18 cellular contexts compared by ENCODE assay signal in the genomic region with DNA sequence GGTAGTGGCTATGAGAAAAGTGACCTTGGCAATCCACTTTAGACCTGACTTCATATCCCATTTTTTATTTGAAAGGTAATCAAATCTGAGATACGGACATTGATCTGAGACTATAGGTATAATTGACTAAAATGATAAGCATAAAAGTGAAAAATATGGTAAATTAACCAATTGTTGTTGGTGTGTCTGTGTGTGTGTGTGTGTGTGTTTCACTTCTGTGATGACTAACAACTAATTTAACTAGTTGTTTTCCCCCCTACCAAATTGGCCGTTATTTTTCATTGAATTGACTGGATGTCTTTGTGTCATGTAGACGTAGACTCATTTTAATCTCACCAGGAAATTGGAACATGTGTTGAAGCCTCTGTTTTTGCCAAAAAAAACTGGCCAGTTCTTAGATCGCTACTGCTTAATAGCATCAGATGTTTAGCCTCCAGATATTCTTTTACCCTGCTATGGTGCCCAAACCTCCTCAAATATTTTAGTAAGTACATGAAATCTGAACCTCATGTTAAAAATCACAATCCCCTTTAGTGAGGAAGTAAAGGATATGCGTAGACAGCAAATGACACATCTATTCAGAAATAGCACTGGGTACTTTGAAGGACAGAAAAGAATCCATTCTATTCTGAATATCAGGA.
"Had no signal": no experiment of that assay in that cellular context is flagged by ENCODE, and none has a peak within 500 bp of the region (broad histone marks: within the 10 kb centered on the region; RNA-seq: fewer than 3 reads in every experiment).

No MANE protein-coding gene starts in this region.

- H3K9me3 ChIP-seq: tibial nerve, uterus had no signal

- H3K4me1 Mint-ChIP-seq: activated naive CD8-positive, alpha-beta T cell treated with anti-CD3 and anti-CD28 coated beads for 36 hours; central memory CD8-positive, alpha-beta T cell; natural killer cell; T-helper 17 cell had no signal

- H3K4me3 ChIP-seq: coronary artery, tibial nerve, uterus had no signal

- H3K27ac Mint-ChIP-seq: activated naive CD8-positive, alpha-beta T cell treated with anti-CD3 and anti-CD28 coated beads for 36 hours; activated T-helper 1 cell treated with anti-CD3 and anti-CD28 coated beads, Interleukin-12 subunit alpha, Interleukin-12 subunit beta, Interleukin-2, Interleukin-4 antibody, amounts not matched to agents 30 ng/mL and 10 ng/mL and 1 ng/mL, durations not matched to agents 14 hours and 24 hours and 36 hours; natural killer cell; T-helper 17 cell had no signal

- H3K27me3 Mint-ChIP-seq: central memory CD8-positive, alpha-beta T cell had no signal

- DNase-seq: activated CD4-positive, alpha-beta T cell treated with anti-CD3 and anti-CD28 coated beads for 1 hour; activated CD4-positive, alpha-beta T cell treated with anti-CD3 and anti-CD28 coated beads, Interleukin-2, amount 50 U/mL, for 4 hours; activated naive CD8-positive, alpha-beta T cell treated with anti-CD3 and anti-CD28 coated beads for 36 hours; amniotic stem cell; brain microvascular endothelial cell; natural killer cell; posterior cingulate gyrus; retina; stimulated activated CD4-positive, alpha-beta T cell treated with anti-CD3 and anti-CD28 coated beads, Interleukin-2, amount 100 ng/mL, for 24 hours; stimulated activated naive CD4-positive, alpha-beta T cell treated with Interleukin-2 at 50 U/mL for 16 hours; T-helper 17 cell; uterus had no signal

- H3K4me1 ChIP-seq: tibial nerve, uterus had no signal

- H3K27ac ChIP-seq: brain microvascular endothelial cell, coronary artery, tibial nerve, uterus, VCaP had no signal

- H3K4me3 Mint-ChIP-seq: activated naive CD8-positive, alpha-beta T cell treated with anti-CD3 and anti-CD28 coated beads for 36 hours; activated T-helper 1 cell treated with anti-CD3 and anti-CD28 coated beads, Interleukin-12 subunit alpha, Interleukin-12 subunit beta, Interleukin-2, Interleukin-4 antibody, amounts not matched to agents 30 ng/mL and 10 ng/mL and 1 ng/mL, durations not matched to agents 14 hours and 24 hours and 36 hours; central memory CD8-positive, alpha-beta T cell; natural killer cell; T-helper 17 cell had no signal

- H3K36me3 Mint-ChIP-seq: activated naive CD8-positive, alpha-beta T cell treated with anti-CD3 and anti-CD28 coated beads for 36 hours; natural killer cell had no signal

- H3K9me3 Mint-ChIP-seq: activated naive CD8-positive, alpha-beta T cell treated with anti-CD3 and anti-CD28 coated beads for 36 hours; activated T-helper 1 cell treated with anti-CD3 and anti-CD28 coated beads, Interleukin-12 subunit alpha, Interleukin-12 subunit beta, Interleukin-2, Interleukin-4 antibody, amounts not matched to agents 30 ng/mL and 10 ng/mL and 1 ng/mL, durations not matched to agents 14 hours and 24 hours and 36 hours; natural killer cell had no signal

- ATAC-seq: esophagus mucosa, natural killer cell, T-helper 17 cell had no signal

- H3K27me3 ChIP-seq: brain microvascular endothelial cell, tibial nerve, uterus had no signal

- H3K36me3 ChIP-seq: brain microvascular endothelial cell, tibial nerve, uterus had no signal
